Comparison of ENCODE assay signal across 19 cellular contexts in genomic region chr10:133143200-133143533, GRCh38. TPM values are rescaled to one million over a fixed set of nuclear protein-coding genes. Genes with fewer than 3 reads are reported as not detected.
DNase-seq lines count a peak whose midpoint lies in the region; TF ChIP-seq lines count a peak whose summit lies in the region.
"Had no signal": no experiment of that assay in that cellular context is flagged by ENCODE, and none has a peak within 500 bp of the region (broad histone marks: within the 10 kb centered on the region; RNA-seq: fewer than 3 reads in every experiment).

No MANE protein-coding gene starts in this region.

- no peak overlapping the region for H3K27ac Mint-ChIP-seq in glutamatergic neuron (ENCODE audit: unreplicated experiment)
- H3K27ac Mint-ChIP-seq: activated CD8-positive, alpha-beta T cell treated with anti-CD3 and anti-CD28 coated beads for 36 hours; activated naive CD4-positive, alpha-beta T cell treated with anti-CD3 and anti-CD28 coated beads, Interleukin-2, amount 10 ng/mL, durations not matched to agents 7 days and 5 days had no signal

- H3K4me1 Mint-ChIP-seq in glutamatergic neuron (ENCODE audit: low read depth, unreplicated experiment), result peaks cover 7% of the 10 kb centered on the region

- DNase-seq in cardiac muscle cell (ENCODE audit: low read depth in 1 of 2, low spot score in 1 of 2) (no peak), right atrium auricular region (ENCODE audit: low spot score) (no peak), glutamatergic neuron (peak; percentile 19), myocyte (ENCODE audit: low read depth) (peak; percentile 65), Ammon's horn (ENCODE audit: low spot score) (no peak), COLO668 (lab: John Stamatoyannopoulos, UW; ENCODE audit: unreplicated experiment) (no peak)
- DNase-seq in stimulated activated CD4-positive, alpha-beta T cell treated with anti-CD3 and anti-CD28 coated beads, Interleukin-12 subunit alpha, Interleukin-12 subunit beta, amount 100 ng/mL, for 4 hours, result no peak
- no peak for DNase-seq in effector CD8-positive, alpha-beta T cell (lab: John Stamatoyannopoulos, UW)
- DNase-seq: NCI-H1417 treated with DMSO at 0.1 percent for 48 hours had no signal

- H3K4me3 Mint-ChIP-seq in glutamatergic neuron (ENCODE audit: unreplicated experiment), result no peak overlapping the region
- H3K4me3 Mint-ChIP-seq: activated CD8-positive, alpha-beta T cell treated with anti-CD3 and anti-CD28 coated beads for 36 hours; activated naive CD4-positive, alpha-beta T cell treated with anti-CD3 and anti-CD28 coated beads, Interleukin-2, amount 10 ng/mL, durations not matched to agents 7 days and 5 days had no signal

- H3K4me3 ChIP-seq in cardiac muscle cell, result no peak overlapping the region
- H3K4me3 ChIP-seq in right atrium auricular region, result no peak overlapping the region
- H3K4me3 ChIP-seq: SK-N-MC had no signal

- H3K36me3 ChIP-seq in cardiac muscle cell, result no peaks in the 10 kb centered on the region
- no peaks in the 10 kb centered on the region for H3K36me3 ChIP-seq in right atrium auricular region
- H3K36me3 ChIP-seq: neutrophil had no signal

- no peaks in the 10 kb centered on the region for H3K27me3 ChIP-seq in cardiac muscle cell
- no peaks in the 10 kb centered on the region for H3K27me3 ChIP-seq in right atrium auricular region

- H3K4me1 ChIP-seq in cardiac muscle cell (ENCODE audit: low read depth) (peaks cover 29% of the 10 kb centered on the region), right atrium auricular region (no peaks in the 10 kb centered on the region)

- H3K9me3 ChIP-seq in cardiac muscle cell (ENCODE audit: low read depth), result no peaks in the 10 kb centered on the region
- peaks cover 0 to 12% of the 10 kb centered on the region in 2 donors for H3K9me3 ChIP-seq in right atrium auricular region
- H3K9me3 ChIP-seq: neutrophil had no signal

- H3K27me3 Mint-ChIP-seq in glutamatergic neuron (ENCODE audit: unreplicated experiment), result peaks cover 6% of the 10 kb centered on the region
- H3K27me3 Mint-ChIP-seq: brain had no signal

- H3K9me3 Mint-ChIP-seq in glutamatergic neuron (ENCODE audit: unreplicated experiment), result peaks cover 3% of the 10 kb centered on the region

- TF ChIP-seq CTCF in cardiac muscle cell (IDR thresholded peaks at IDR 0.05; ENCODE audit: low read depth, low read length) (no peak), right atrium auricular region (IDR thresholded peaks at IDR 0.05) (no peak), glutamatergic neuron (IDR thresholded peaks at IDR 0.05; ENCODE audit: partially characterized antibody, unreplicated experiment) (no peak)

- H3K36me3 Mint-ChIP-seq in glutamatergic neuron (ENCODE audit: unreplicated experiment), result peaks cover 9% of the 10 kb centered on the region
- H3K36me3 Mint-ChIP-seq: activated naive CD4-positive, alpha-beta T cell treated with anti-CD3 and anti-CD28 coated beads, Interleukin-2, amount 10 ng/mL, durations not matched to agents 7 days and 5 days; brain had no signal

- H3K27ac ChIP-seq in cardiac muscle cell (peak overlapping the region; percentile 12), right atrium auricular region (no peak overlapping the region)
- H3K27ac ChIP-seq: C4-2B, KMS-11, neutrophil, SK-N-MC had no signal

RNA-seq across cellular contexts. Expression of gene KNDC1, which starts 16.9 kb away (rescaled TPM):
- total RNA-seq in cardiac muscle cell (14.4 and 33.9 TPM in 2 replicates), right atrium auricular region (1 to 10 TPM in 1 of 2 donors, under 1 TPM in 1; 0.59 to 1.8 TPM), glutamatergic neuron (ENCODE audit: unreplicated experiment) (7.4 TPM), myocyte (not detected in 2 replicates)
- 10.8 and 12.4 TPM in 2 replicates for polyA plus RNA-seq in cardiac muscle cell
- polyA plus RNA-seq in myocyte (2012), result 0.05 TPM
- total RNA-seq: activated CD8-positive, alpha-beta T cell treated with anti-CD3 and anti-CD28 coated beads for 36 hours; RPMI7951; subcutaneous adipose tissue had no signal

RNA-seq across cellular contexts. Expression of gene ADGRA1, which starts 55.4 kb away (rescaled TPM):
- 0.24 and 0.28 TPM in 2 replicates for total RNA-seq in cardiac muscle cell
- 0.67 TPM in 1 of 2 replicates, not detected in the other for polyA plus RNA-seq in cardiac muscle cell
- total RNA-seq in right atrium auricular region, result under 1 TPM; 0.11 to 0.51 TPM
- total RNA-seq in glutamatergic neuron (ENCODE audit: unreplicated experiment), result 9.1 TPM
- 3.6 and 16.8 TPM in 2 replicates for total RNA-seq in myocyte
- 5.5 TPM for polyA plus RNA-seq in myocyte (2012)
- total RNA-seq: activated CD8-positive, alpha-beta T cell treated with anti-CD3 and anti-CD28 coated beads for 36 hours; RPMI7951; T-helper 1 cell treated with Interleukin-12 subunit alpha and Interleukin-12 subunit beta and Interleukin-4 antibody, amounts not matched to agents 30 ng/mL and 1 ng/mL, for 36 hours had no signal

Comparison
In these comparisons a context has a peak if more than half of its experiments do, and no peak if none do; other contexts are left out.
1. DNase-seq: peak in glutamatergic neuron (single experiment) and myocyte (single experiment); none in cardiac muscle cell (0 of 2), right atrium auricular region (single experiment), Ammon's horn (single experiment), stimulated activated CD4-positive, alpha-beta T cell treated with anti-CD3 and anti-CD28 coated beads, Interleukin-12 subunit alpha, Interleukin-12 subunit beta, amount 100 ng/mL, for 4 hours (single experiment), effector CD8-positive, alpha-beta T cell (single experiment) and COLO668 (single experiment).